Comparison of ENCODE assay signal across 23 cellular contexts in genomic region chr10:24669285-24669861, GRCh38. TPM values are rescaled to one million over a fixed set of nuclear protein-coding genes. Genes with fewer than 3 reads are reported as not detected.
A peak's percentile ranks its signal among the peaks of the same experiment; 100 is the strongest.
DNase-seq lines count a peak whose midpoint lies in the region; ATAC-seq, FAIRE-seq and TF ChIP-seq lines count a peak whose summit lies in the region.
"Had no signal": no experiment of that assay in that cellular context is flagged by ENCODE, and none has a peak within 500 bp of the region (broad histone marks: within the 10 kb centered on the region; RNA-seq: fewer than 3 reads in every experiment).

No MANE protein-coding gene starts in this region.

- CTCF ChIA-PET in SK-N-SH (lab: Yijun Ruan, JAX) = interaction anchor here (1.4 kb wide), 1 partner anchor 57 kb away, joined by 3 read pairs; no protein-coding TSS in a partner anchor

- in situ Hi-C loops in KBM-7 (cut with MboI; ENCODE audit: low pct_unique_long_range_greater_than_20kb, low sequenced_read_pairs) = no loop called here

- no peaks in the 10 kb centered on the region for H3K4me1 ChIP-seq in SK-N-SH (ENCODE audit: control insufficient read depth in 1 of 2, insufficient read depth in 2 of 2, low read depth in 1 of 2, low read length in 1 of 2)
- H3K4me1 ChIP-seq: A549 had no signal

- TF ChIP-seq RAD21 in SK-N-SH (IDR thresholded peaks at IDR 0.05; ENCODE audit: low read length) = no peak

- peaks cover 80% of the 10 kb centered on the region for H3K79me2 ChIP-seq in SK-N-SH (ENCODE audit: insufficient read depth)

- ATAC-seq in SK-N-SH treated with all-trans-retinoic acid at 6 μM for 48 hours (no peak), GM18505 (IDR thresholded peaks at IDR 0.05; ENCODE audit: unreplicated experiment) (no peak)
- ATAC-seq: A549, GM12878, Right ventricle myocardium inferior had no signal

- no peak overlapping the region for H3K4me2 ChIP-seq in SK-N-SH
- H3K4me2 ChIP-seq: A549 had no signal

- 89% methylated on average over 6 of the region's 6 CpGs for WGBS in SK-N-SH (ENCODE audit: low lambda C conversion rate)

- no peaks in the 10 kb centered on the region for H3K9me3 ChIP-seq in SK-N-SH

- H3K36me3 ChIP-seq in SK-N-SH (replicated peaks in 1 of 2; ENCODE audit: control insufficient read depth in 1 of 2, insufficient read depth in 2 of 2, low read length in 1 of 2) = peaks cover 6 to 42% of the 10 kb centered on the region in 2 experiments

- TF ChIP-seq POLR2A in GM12891 (IDR thresholded peaks at IDR 0.05; ENCODE audit: low read depth, low read length) = no peak
- TF ChIP-seq POLR2A in GM18505 (IDR thresholded peaks at IDR 0.05; ENCODE audit: borderline replicate concordance, extremely low read depth, insufficient read depth, insufficient read length) = no peak

- H3F3A ChIP-seq in SK-N-SH (replicated peaks; ENCODE audit: insufficient read depth) = peaks cover 3% of the 10 kb centered on the region

- H2AFZ ChIP-seq in SK-N-SH (ENCODE audit: low read depth) = no peak overlapping the region

- no peaks in the 10 kb centered on the region for H3K27me3 ChIP-seq in SK-N-SH (ENCODE audit: insufficient read depth)

- TF ChIP-seq EP300 in SK-N-SH (IDR thresholded peaks at IDR 0.05; ENCODE audit: borderline replicate concordance in 1 of 2, low read depth in 1 of 2, low read length in 1 of 2) = no peak

- FAIRE-seq in GM12891 (lab: Jason Lieb, UNC) = peak; percentile 63
- FAIRE-seq: A549, GM12878, GM18507, GM19239, H1, HTR-8/SVneo had no signal

- H3K9me2 ChIP-seq in SK-N-SH = no peaks in the 10 kb centered on the region

- H3K27ac ChIP-seq in SK-N-SH (ENCODE audit: low read depth in 2 of 2, low read length in 1 of 2) = no peak overlapping the region
- H3K27ac ChIP-seq: A549 had no signal

- no peak overlapping the region for H3K4me3 ChIP-seq in SK-N-SH (ENCODE audit: low read depth in 2 of 2, low read length in 1 of 2)
- H3K4me3 ChIP-seq: A549, GM12878 had no signal

- POLR2A ChIA-PET in SK-N-SH (lab: Yijun Ruan, JAX) = no interaction called here

- DNase-seq in SK-N-SH = peak; percentile 15
- DNase-seq in GM12891 (ENCODE audit: insufficient read length, low spot score) = no peak
- peak; percentile 31 for DNase-seq in NCI-H146 (lab: John Stamatoyannopoulos, UW)
- DNase-seq in cerebellar cortex (ENCODE audit: low spot score) = peak; percentile 36
- DNase-seq in activated CD8-positive, alpha-beta memory T cell treated with anti-CD3 and anti-CD28 coated beads, Interleukin-2, amount 50 U/mL, for 4 hours = no peak
- no peak for DNase-seq in KBM-7
- DNase-seq: DMS79 treated with DMSO at 0.1 percent for 48 hours, Kasumi-1, NCI-H1092, NCI-H1436, NCI-H2029 treated with DMSO at 0.1 percent for 48 hours, NCI-H524 treated with DMSO at 0.1 percent for 48 hours, OCI-M1, T-helper 2 cell had no signal

- peaks cover 35% of the 10 kb centered on the region for H4K20me1 ChIP-seq in SK-N-SH (ENCODE audit: insufficient read depth)

- TF ChIP-seq CTCF in SK-N-SH (IDR thresholded peaks at IDR 0.05) = no peak

- no peak overlapping the region for H3K9ac ChIP-seq in SK-N-SH

TF ChIP-seq in SK-N-SH, 30 proteins besides CTCF, POLR2A, EP300 and RAD21 (continues in another document):
- TF ChIP-seq YY1 (IDR thresholded peaks at IDR 0.05; ENCODE audit: low read depth) = no peak
- no peak for TF ChIP-seq MEF2A (IDR thresholded peaks at IDR 0.05; ENCODE audit: borderline replicate concordance, low read depth)
- TF ChIP-seq MAX (IDR thresholded peaks at IDR 0.05; ENCODE audit: low read depth) = no peak
- no peak for TF ChIP-seq PBX3 (IDR thresholded peaks at IDR 0.05)
- TF ChIP-seq RCOR1 (IDR thresholded peaks at IDR 0.05; ENCODE audit: low read length) = no peak
- no peak for TF ChIP-seq FOSL2 (IDR thresholded peaks at IDR 0.05; ENCODE audit: borderline replicate concordance, low read depth)
- no peak for TF ChIP-seq GATA2 (CRISPR knock-in tag; IDR thresholded peaks at IDR 0.05)
- no peak for TF ChIP-seq ELF1 (IDR thresholded peaks at IDR 0.05)
- no peak for TF ChIP-seq TAF1 (IDR thresholded peaks at IDR 0.05; ENCODE audit: borderline replicate concordance, low read depth, low read length)
- no peak for TF ChIP-seq RXRA (IDR thresholded peaks at IDR 0.05; ENCODE audit: borderline replicate concordance, low read depth)
- TF ChIP-seq SMC3 (IDR thresholded peaks at IDR 0.05; ENCODE audit: low read depth, low read length) = no peak
- TF ChIP-seq SIN3A (IDR thresholded peaks at IDR 0.05; ENCODE audit: borderline replicate concordance, low read depth, low read length) = no peak

TF ChIP-seq in SK-N-SH treated with all-trans-retinoic acid at 6 μM for 48 hours, 23 proteins besides CTCF, POLR2A, EP300 and RAD21 (continues in another document):
- TF ChIP-seq, protein P1, sequence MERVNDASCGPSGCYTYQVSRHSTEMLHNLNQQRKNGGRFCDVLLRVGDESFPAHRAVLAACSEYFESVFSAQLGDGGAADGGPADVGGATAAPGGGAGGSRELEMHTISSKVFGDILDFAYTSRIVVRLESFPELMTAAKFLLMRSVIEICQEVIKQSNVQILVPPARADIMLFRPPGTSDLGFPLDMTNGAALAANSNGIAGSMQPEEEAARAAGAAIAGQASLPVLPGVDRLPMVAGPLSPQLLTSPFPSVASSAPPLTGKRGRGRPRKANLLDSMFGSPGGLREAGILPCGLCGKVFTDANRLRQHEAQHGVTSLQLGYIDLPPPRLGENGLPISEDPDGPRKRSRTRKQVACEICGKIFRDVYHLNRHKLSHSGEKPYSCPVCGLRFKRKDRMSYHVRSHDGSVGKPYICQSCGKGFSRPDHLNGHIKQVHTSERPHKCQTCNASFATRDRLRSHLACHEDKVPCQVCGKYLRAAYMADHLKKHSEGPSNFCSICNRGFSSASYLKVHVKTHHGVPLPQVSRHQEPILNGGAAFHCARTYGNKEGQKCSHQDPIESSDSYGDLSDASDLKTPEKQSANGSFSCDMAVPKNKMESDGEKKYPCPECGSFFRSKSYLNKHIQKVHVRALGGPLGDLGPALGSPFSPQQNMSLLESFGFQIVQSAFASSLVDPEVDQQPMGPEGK (CRISPR knock-in tag; IDR thresholded peaks at IDR 0.05; ENCODE audit: borderline replicate concordance) = no peak
- TF ChIP-seq ESRRG (CRISPR knock-in tag; IDR thresholded peaks at IDR 0.05) (no peak), TCF4 (CRISPR knock-in tag; IDR thresholded peaks at IDR 0.05; ENCODE audit: borderline replicate concordance) (no peak), ZC3H10 (CRISPR knock-in tag; IDR thresholded peaks at IDR 0.05) (no peak), SNAI2 (CRISPR knock-in tag; IDR thresholded peaks at IDR 0.05) (no peak), ZNF70 (CRISPR knock-in tag; IDR thresholded peaks at IDR 0.05) (no peak), ZFP3 (CRISPR knock-in tag; IDR thresholded peaks at IDR 0.05) (no peak), ISL1 (CRISPR knock-in tag; IDR thresholded peaks at IDR 0.05) (no peak)

TF ChIP-seq in GM12891, 5 proteins besides CTCF, POLR2A, EP300 and RAD21:
- TF ChIP-seq TAF1 (IDR thresholded peaks at IDR 0.05; ENCODE audit: low read depth, low read length) = no peak
- no peak for TF ChIP-seq PAX5 (IDR thresholded peaks at IDR 0.05; ENCODE audit: insufficient read depth, low read length, severe bottlenecking)
- TF ChIP-seq SPI1 (IDR thresholded peaks at IDR 0.05; ENCODE audit: low read depth, low read length) = no peak
- no peak for TF ChIP-seq POU2F2 (IDR thresholded peaks at IDR 0.05; ENCODE audit: low read depth, low read length)

RNA-seq across cellular contexts. Expression of gene ARHGAP21, which starts 54.3 kb away (rescaled TPM):
- polyA plus RNA-seq in SK-N-SH (2012; rRNA removed) = 27.8 and 35.5 TPM in 2 replicates
- polyA plus RNA-seq in SK-N-SH (2012; cell fraction: cytosol; rRNA removed) = 27.1 and 28.9 TPM in 2 replicates
- polyA plus RNA-seq in SK-N-SH (2012; cell fraction: nucleus; rRNA removed) = 36.7 and 69.5 TPM in 2 replicates
- 7.2 TPM for polyA plus RNA-seq in GM12891 (2012; ENCODE audit: low read depth, missing spikeins)

Comparison
In these comparisons a context has a peak if more than half of its experiments do, and no peak if none do; other contexts are left out.
1. DNase-seq: peak in SK-N-SH (single experiment), NCI-H146 (single experiment) and cerebellar cortex (single experiment); none in GM12891 (single experiment), activated CD8-positive, alpha-beta memory T cell treated with anti-CD3 and anti-CD28 coated beads, Interleukin-2, amount 50 U/mL, for 4 hours (single experiment) and KBM-7 (single experiment).